Comparison of ENCODE assay signal across 8 cellular contexts in the genomic region with DNA sequence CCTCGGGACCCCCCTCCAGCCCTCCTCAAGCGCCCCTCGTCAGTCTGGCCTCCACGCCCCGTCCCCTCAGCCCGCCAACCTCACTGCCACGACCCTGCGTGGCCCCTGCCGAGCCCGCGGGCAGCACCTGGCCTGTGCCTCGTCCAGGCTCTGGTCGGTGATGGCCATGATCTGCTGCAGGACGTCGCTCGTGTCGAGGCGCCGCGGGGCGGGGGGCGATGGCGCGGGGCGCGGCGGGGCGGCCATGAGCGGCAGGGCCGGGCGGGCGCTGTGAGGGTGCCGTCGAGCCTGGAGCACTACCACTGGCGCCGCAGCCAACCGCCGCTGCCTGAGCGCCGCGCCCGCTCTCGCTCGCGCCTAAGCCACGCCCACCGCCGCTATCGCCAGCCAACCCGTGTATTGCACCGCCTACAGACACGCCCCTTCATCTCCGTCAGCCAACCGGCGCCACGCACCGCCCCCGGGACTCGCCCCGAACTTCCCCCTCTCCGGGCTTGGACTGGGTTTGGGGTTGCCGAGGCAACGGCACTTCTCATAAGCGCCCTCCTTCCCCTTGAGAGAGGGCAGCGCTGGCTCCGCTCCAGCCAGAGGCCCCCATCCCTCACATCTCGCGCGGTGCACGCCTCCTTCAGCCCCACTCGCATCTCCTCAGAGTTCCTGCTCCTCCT. TPM values are rescaled to one million over a fixed set of nuclear protein-coding genes. Genes with fewer than 3 reads are reported as not detected.
DNase-seq lines count a peak whose midpoint lies in the region; ATAC-seq and TF ChIP-seq lines count a peak whose summit lies in the region.

A gene with protein sequence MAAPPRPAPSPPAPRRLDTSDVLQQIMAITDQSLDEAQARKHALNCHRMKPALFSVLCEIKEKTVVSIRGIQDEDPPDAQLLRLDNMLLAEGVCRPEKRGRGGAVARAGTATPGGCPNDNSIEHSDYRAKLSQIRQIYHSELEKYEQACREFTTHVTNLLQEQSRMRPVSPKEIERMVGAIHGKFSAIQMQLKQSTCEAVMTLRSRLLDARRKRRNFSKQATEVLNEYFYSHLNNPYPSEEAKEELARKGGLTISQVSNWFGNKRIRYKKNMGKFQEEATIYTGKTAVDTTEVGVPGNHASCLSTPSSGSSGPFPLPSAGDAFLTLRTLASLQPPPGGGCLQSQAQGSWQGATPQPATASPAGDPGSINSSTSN (minus strand): TSS at position 304 of the 668 bp plus-strand sequence. CDS start 58 bp downstream, at position 246.

- H3K4me2 ChIP-seq in GM23338 (peak within 1 kb of the TSS; percentile 90), neural progenitor cell (peak within 1 kb of the TSS; percentile 91)

- H3K36me3 ChIP-seq in GM23338 (ENCODE audit: insufficient read depth) (0 out of 2 replicates have a peak, but pooled peaks cover under 1% of the 10 kb centered on the region), neural progenitor cell (no peaks in the 10 kb centered on the region)

- H2AFZ ChIP-seq in GM23338 (peak within 1 kb of the TSS; percentile 98), neural progenitor cell (replicated peaks) (peak within 1 kb of the TSS; percentile 100)

- DNase-seq in EL (peak; percentile 94), GM23338 (ENCODE audit: low spot score) (peak; percentile 99), LoVo (ENCODE audit: low spot score) (peak; percentile 98), fibroblast of the conjunctiva (ENCODE audit: low read depth) (peak; percentile 89), neural progenitor cell (ENCODE audit: low spot score) (peak; percentile 99), stromal cell of bone marrow (ENCODE audit: low read depth) (peak; percentile 72)

- peaks cover 9% of the 10 kb centered on the region; the same call in 2 of the 3 replicates for H3K4me1 Mint-ChIP-seq in GM23338
- peaks cover 28% of the 10 kb centered on the region for H3K4me1 Mint-ChIP-seq in activated T-helper 17 cell treated with anti-CD3 and anti-CD28 coated beads, Interleukin-2, amount 50 U/mL, for 72 hours
- H3K4me1 Mint-ChIP-seq in neural progenitor cell: peaks cover 37% of the 10 kb centered on the region

- 0 out of 2 replicates have a peak, but pooled peaks cover 4% of the 10 kb centered on the region for H4K20me1 ChIP-seq in GM23338 (replicated peaks; ENCODE audit: insufficient read depth)
- H4K20me1 ChIP-seq in neural progenitor cell (ENCODE audit: low read depth): peaks cover 5% of the 10 kb centered on the region

- ATAC-seq in GM23338: peak; percentile 96
- ATAC-seq in activated T-helper 17 cell treated with anti-CD3 and anti-CD28 coated beads, Interleukin-2, amount 50 U/mL, for 72 hours (replicated peaks): peak; percentile 94

- TF ChIP-seq CTCF in GM23338 (conservative IDR thresholded peaks at IDR 0.05; ENCODE audit: low read depth in 2 of 2) (no peak), neural progenitor cell (IDR thresholded peaks at IDR 0.05) (no peak)

- no peak within 1 kb of the TSS for H3K27ac ChIP-seq in GM23338 (ENCODE audit: low read depth)
- H3K27ac ChIP-seq in neural progenitor cell: no peak within 1 kb of the TSS

- H3K79me2 ChIP-seq in GM23338 (replicated peaks; ENCODE audit: insufficient read depth): no peaks in the 10 kb centered on the region
- H3K79me2 ChIP-seq in neural progenitor cell (ENCODE audit: low read depth): no peaks in the 10 kb centered on the region

- H3K4me3 Mint-ChIP-seq in GM23338: peak within 1 kb of the TSS; percentile 76
- peak within 1 kb of the TSS; percentile 96 for H3K4me3 Mint-ChIP-seq in activated T-helper 17 cell treated with anti-CD3 and anti-CD28 coated beads, Interleukin-2, amount 50 U/mL, for 72 hours
- H3K4me3 Mint-ChIP-seq in neural progenitor cell: peak within 1 kb of the TSS; percentile 88

- TF ChIP-seq POLR2A in Raji (IDR thresholded peaks at IDR 0.05; ENCODE audit: insufficient read depth, low read depth, low read length): peak; percentile 77

- peaks cover 7% of the 10 kb centered on the region; the same call in 1 of the 2 replicates for H3K27me3 ChIP-seq in GM23338 (ENCODE audit: insufficient read depth)
- H3K27me3 ChIP-seq in neural progenitor cell: peaks cover 11% of the 10 kb centered on the region

- H3K9me2 ChIP-seq in GM23338 (ENCODE audit: insufficient read depth): no peaks in the 10 kb centered on the region

- no peaks in the 10 kb centered on the region for H3K9me3 ChIP-seq in neural progenitor cell (ENCODE audit: low read depth)

- H3K9me3 Mint-ChIP-seq in GM23338 (no peaks in the 10 kb centered on the region; the same call in 2 of the 3 replicates), neural progenitor cell (no peaks in the 10 kb centered on the region)
- no peaks in the 10 kb centered on the region for H3K9me3 Mint-ChIP-seq in activated T-helper 17 cell treated with anti-CD3 and anti-CD28 coated beads, Interleukin-2, amount 50 U/mL, for 72 hours

- H3K36me3 Mint-ChIP-seq in GM23338 (ENCODE audit: low read depth) (peaks cover 10% of the 10 kb centered on the region), neural progenitor cell (peaks cover 6% of the 10 kb centered on the region)
- peaks cover 63% of the 10 kb centered on the region for H3K36me3 Mint-ChIP-seq in activated T-helper 17 cell treated with anti-CD3 and anti-CD28 coated beads, Interleukin-2, amount 50 U/mL, for 72 hours (ENCODE audit: low read depth)

- H3K27ac Mint-ChIP-seq in GM23338: no peak within 1 kb of the TSS
- H3K27ac Mint-ChIP-seq in activated T-helper 17 cell treated with anti-CD3 and anti-CD28 coated beads, Interleukin-2, amount 50 U/mL, for 72 hours: peak within 1 kb of the TSS; percentile 98
- H3K27ac Mint-ChIP-seq in neural progenitor cell: peak within 1 kb of the TSS; percentile 95

- H3K27me3 Mint-ChIP-seq in GM23338 (ENCODE audit: insufficient read depth, low read depth, poor library complexity): peaks cover 22% of the 10 kb centered on the region
- H3K27me3 Mint-ChIP-seq in activated T-helper 17 cell treated with anti-CD3 and anti-CD28 coated beads, Interleukin-2, amount 50 U/mL, for 72 hours: no peaks in the 10 kb centered on the region
- H3K27me3 Mint-ChIP-seq in neural progenitor cell (ENCODE audit: insufficient read depth, low read depth): peaks cover 9% of the 10 kb centered on the region

- H3K4me1 ChIP-seq in GM23338 (ENCODE audit: insufficient read depth) (no peaks in the 10 kb centered on the region; the same call in 1 of the 2 replicates), neural progenitor cell (no peaks in the 10 kb centered on the region)

- H3F3A ChIP-seq in GM23338 (replicated peaks; ENCODE audit: low read depth): 0 out of 2 replicates have a peak, but pooled peaks cover 3% of the 10 kb centered on the region
- peaks cover 15% of the 10 kb centered on the region for H3F3A ChIP-seq in neural progenitor cell (ENCODE audit: low read depth)

- no peak within 1 kb of the TSS for H3K9ac ChIP-seq in neural progenitor cell

- H3K4me3 ChIP-seq in GM23338 (peak within 1 kb of the TSS; percentile 78), neural progenitor cell (peak within 1 kb of the TSS; percentile 66)

TF ChIP-seq in GM23338, 12 proteins besides CTCF, POLR2A, EP300 and RAD21:
- TF ChIP-seq EZH2 (IDR thresholded peaks at IDR 0.05; ENCODE audit: low read depth, unreplicated experiment) (no peak), POLR2AphosphoS5 (IDR thresholded peaks at IDR 0.05; ENCODE audit: low read depth) (peak; percentile 48; the same call in 1 of the 2 replicates), CREB1 (CRISPR knock-in tag; IDR thresholded peaks at IDR 0.05; ENCODE audit: low read depth) (peak; percentile 24; the same call in 1 of the 2 replicates)
TF ChIP-seq in GM23338: peak in this region for 2.

RNA-seq across cellular contexts. Expression of the gene that starts here (rescaled TPM):
- total RNA-seq in GM23338 (2014; rRNA removed; shearing (Covaris generic)): 1.5 and 2.6 TPM in 2 replicates
- polyA plus RNA-seq in GM23338 (2016; fragmentation: Nextera tagmentation; extraction: Ambion mirVana): 4.1 and 5.3 TPM in 2 replicates
- total RNA-seq in activated T-helper 17 cell treated with anti-CD3 and anti-CD28 coated beads, Interleukin-2, amount 50 U/mL, for 72 hours: 100 to 1,000 TPM in 1 of 2 donors, 10 to 100 TPM in 1; 63.9 to 101 TPM
- 3.2 and 4.8 TPM in 2 replicates for total RNA-seq in neural progenitor cell (ENCODE audit: low replicate concordance)

Comparison
In these comparisons a context has a peak if more than half of its experiments do, and no peak if none do; other contexts are left out.
1. RNA of the gene that starts here (total RNA-seq): 63.9 to 101 TPM in activated T-helper 17 cell treated with anti-CD3 and anti-CD28 coated beads, Interleukin-2, amount 50 U/mL, for 72 hours; 3.2 to 4.8 TPM in neural progenitor cell and 1.5 to 2.6 TPM in GM23338; every median in the first group is over 10 times any median in the second.
2. Peak in every context shown above with its lines, with median percentiles within 50 percentile points of each other: DNase-seq and H3K4me3 Mint-ChIP-seq.